In genomic region chr16:22296225-22297113, GRCh38 we compare ENCODE assay signal across 8 cellular contexts. TPM values are rescaled to one million over a fixed set of nuclear protein-coding genes. Genes with fewer than 3 reads are reported as not detected.
DNase-seq lines count a peak whose midpoint lies in the region; ATAC-seq and TF ChIP-seq lines count a peak whose summit lies in the region.

No MANE protein-coding gene starts in this region.

- no peaks in the 10 kb centered on the region for H3K27me3 Mint-ChIP-seq in activated CD8-positive, alpha-beta T cell treated with anti-CD3 and anti-CD28 coated beads for 36 hours

- CTCF ChIA-PET in activated CD8-positive, alpha-beta T cell treated with anti-CD3 and anti-CD28 coated beads for 36 hours (lab: Charles Lee), result interaction anchor here (0.7 to 5.5 kb wide), 16 partner anchors 9 to 295 kb away, joined by 3 to 40 read pairs (median 4); partner anchors contain the start of gene EEF2K

- H3K4me3 ChIP-seq in DND-41 (ENCODE audit: low read depth in 1 of 2, low read length in 2 of 2) (peak overlapping the region; percentile 67 to 73; a peak in 3 of 4 replicates), HUES48 (ENCODE audit: low read depth, low read length) (peak overlapping the region; percentile 86), hepatocyte (peak overlapping the region; percentile 48), skeletal muscle tissue (ENCODE audit: low read length in 3 of 3) (peak overlapping the region; percentile 62 to 87 (median 64))

- H3K4me1 Mint-ChIP-seq in activated CD8-positive, alpha-beta T cell treated with anti-CD3 and anti-CD28 coated beads for 36 hours (ENCODE audit: low read depth), result peaks cover 33% of the 10 kb centered on the region

- H3K79me2 ChIP-seq in DND-41 (ENCODE audit: insufficient read depth, low read length), result peaks cover 42% of the 10 kb centered on the region
- peaks cover 28% of the 10 kb centered on the region for H3K79me2 ChIP-seq in hepatocyte

- H3K27me3 ChIP-seq in DND-41 (ENCODE audit: insufficient read depth, low read length, poor library complexity) (no peaks in the 10 kb centered on the region), HUES48 (ENCODE audit: control insufficient read depth, insufficient read depth, low read length) (no peaks in the 10 kb centered on the region), hepatocyte (no peaks in the 10 kb centered on the region), skeletal muscle tissue (ENCODE audit: control insufficient read depth in 3 of 3, insufficient read depth in 3 of 3, low read length in 3 of 3) (no peaks in the 10 kb centered on the region)

- H4K20me1 ChIP-seq in DND-41 (ENCODE audit: insufficient read depth, low read length) (peaks cover 34% of the 10 kb centered on the region), hepatocyte (ENCODE audit: insufficient read depth, poor library complexity, severe bottlenecking) (peaks cover 22% of the 10 kb centered on the region)

- H3K4me2 ChIP-seq in DND-41 (ENCODE audit: insufficient read depth, low read length), result peak overlapping the region; percentile 71
- H3K4me2 ChIP-seq in hepatocyte, result peak overlapping the region; percentile 75

- POLR2A ChIA-PET in activated CD8-positive, alpha-beta T cell treated with anti-CD3 and anti-CD28 coated beads for 36 hours (lab: Charles Lee), result interaction anchor here (0.6 to 3.8 kb wide), 8 partner anchors 27 to 168 kb away, joined by 3 to 35 read pairs (median 4); partner anchors contain the start of gene EEF2K

- peaks cover 15% of the 10 kb centered on the region; the same call in 1 of the 2 replicates for H3K36me3 ChIP-seq in DND-41 (ENCODE audit: insufficient read depth, low read length)
- peaks cover 2% of the 10 kb centered on the region; the same call in 1 of the 2 replicates for H3K36me3 ChIP-seq in HUES48 (ENCODE audit: control insufficient read depth, insufficient read depth, low read length)
- no peaks in the 10 kb centered on the region for H3K36me3 ChIP-seq in hepatocyte (replicated peaks; ENCODE audit: insufficient read depth, low read depth)
- no peaks in the 10 kb centered on the region for H3K36me3 ChIP-seq in skeletal muscle tissue (ENCODE audit: control insufficient read depth in 3 of 3, insufficient read depth in 3 of 3, low read length in 3 of 3)

- no peak for TF ChIP-seq CTCF in DND-41 (IDR thresholded peaks at IDR 0.05; ENCODE audit: borderline replicate concordance, extremely low read depth, low read length, poor library complexity, severe bottlenecking)
- TF ChIP-seq CTCF in activated CD8-positive, alpha-beta T cell treated with anti-CD3 and anti-CD28 coated beads for 36 hours (IDR thresholded peaks at IDR 0.05), result no peak
- TF ChIP-seq CTCF in hepatocyte (IDR thresholded peaks at IDR 0.05; ENCODE audit: poor library complexity), result no peak

- H3K4me3 Mint-ChIP-seq in activated CD8-positive, alpha-beta T cell treated with anti-CD3 and anti-CD28 coated beads for 36 hours, result peak overlapping the region; percentile 90

- intact Hi-C loops in activated CD8-positive, alpha-beta T cell treated with anti-CD3 and anti-CD28 coated beads for 36 hours (cut with micrococcal nuclease), result loop anchor here (2.0 to 5.0 kb wide), 2 partner anchors 61 to 102 kb away; no protein-coding TSS in a partner anchor

- H3K9me3 Mint-ChIP-seq in activated CD8-positive, alpha-beta T cell treated with anti-CD3 and anti-CD28 coated beads for 36 hours, result no peaks in the 10 kb centered on the region

- H3K27ac ChIP-seq in DND-41 (ENCODE audit: low read length) (peak overlapping the region; percentile 41; the same call in 1 of the 2 replicates), HUES48 (ENCODE audit: low read depth, low read length) (no peak overlapping the region), hepatocyte (peak overlapping the region; percentile 16), skeletal muscle tissue (ENCODE audit: low read depth, low read length) (no peak overlapping the region)

- DNase-seq in DND-41, result no peak
- DNase-seq in activated CD8-positive, alpha-beta T cell treated with anti-CD3 and anti-CD28 coated beads for 36 hours, result no peak
- DNase-seq in hepatocyte (ENCODE audit: low spot score), result no peak
- DNase-seq in HPDE6-E6E7 (ENCODE audit: extremely low spot score), result no peak

- H3K36me3 Mint-ChIP-seq in activated CD8-positive, alpha-beta T cell treated with anti-CD3 and anti-CD28 coated beads for 36 hours (ENCODE audit: low read depth), result peaks cover 25% of the 10 kb centered on the region

- H3K4me1 ChIP-seq in DND-41 (ENCODE audit: insufficient read depth, low read length), result peaks cover 35% of the 10 kb centered on the region
- peaks cover 8% of the 10 kb centered on the region; the same call in 1 of the 2 replicates for H3K4me1 ChIP-seq in HUES48 (ENCODE audit: control insufficient read depth, insufficient read depth, low read length)
- H3K4me1 ChIP-seq in hepatocyte (ENCODE audit: insufficient read depth), result no peaks in the 10 kb centered on the region
- H3K4me1 ChIP-seq in skeletal muscle tissue (ENCODE audit: control insufficient read depth in 3 of 3, insufficient read depth in 3 of 3, low read length in 3 of 3), result peaks cover 20 to 37% (median 22%) of the 10 kb centered on the region in 3 donors

- H3K9me2 ChIP-seq in hepatocyte (replicated peaks; ENCODE audit: insufficient read depth), result no peaks in the 10 kb centered on the region

- ATAC-seq in DND-41 (ENCODE audit: insufficient read depth, low read depth), result no peak
- no peak for ATAC-seq in activated CD8-positive, alpha-beta T cell treated with anti-CD3 and anti-CD28 coated beads for 36 hours
- no peak for ATAC-seq in HG03135 (IDR thresholded peaks at IDR 0.05; ENCODE audit: unreplicated experiment)
- no peak for ATAC-seq in GM21576 (IDR thresholded peaks at IDR 0.05; ENCODE audit: unreplicated experiment)

- H2AFZ ChIP-seq in DND-41 (ENCODE audit: low read depth, low read length) (peak overlapping the region; percentile 76), hepatocyte (peak overlapping the region; percentile 73)

- WGBS in hepatocyte (ENCODE audit: low lambda C conversion rate, missing lambda C conversion rate), result 7% methylated on average over 17 of the region's 17 CpGs

- no peaks in the 10 kb centered on the region for H3K9me3 ChIP-seq in DND-41 (ENCODE audit: insufficient read depth, low read length, severe bottlenecking)
- H3K9me3 ChIP-seq in HUES48 (ENCODE audit: control insufficient read depth, insufficient read depth, low read length), result no peaks in the 10 kb centered on the region
- H3K9me3 ChIP-seq in hepatocyte (ENCODE audit: low read depth), result no peaks in the 10 kb centered on the region
- H3K9me3 ChIP-seq in skeletal muscle tissue (ENCODE audit: control insufficient read depth in 3 of 3, low read length in 3 of 3), result no peaks in the 10 kb centered on the region

- H3K27ac Mint-ChIP-seq in activated CD8-positive, alpha-beta T cell treated with anti-CD3 and anti-CD28 coated beads for 36 hours, result peak overlapping the region; percentile 96

- H3K9ac ChIP-seq in DND-41 (ENCODE audit: low read depth, low read length), result peak overlapping the region; percentile 53
- H3K9ac ChIP-seq in HUES48 (ENCODE audit: low read depth, low read length), result no peak overlapping the region
- H3K9ac ChIP-seq in skeletal muscle tissue (ENCODE audit: low read depth in 1 of 3, low read length in 3 of 3), result peak overlapping the region; percentile 69 to 79 (median 69)

RNA-seq across cellular contexts. Expression of gene POLR3E, which starts 0.7 kb away (rescaled TPM):
- total RNA-seq in activated CD8-positive, alpha-beta T cell treated with anti-CD3 and anti-CD28 coated beads for 36 hours, result 10 to 100 TPM; 66.9 to 67.9 TPM
- 31.5 and 62.5 TPM in 2 replicates for total RNA-seq in hepatocyte
- polyA plus RNA-seq in hepatocyte, result 23.5 and 26.9 TPM in 2 replicates
- 22.4 TPM for total RNA-seq in skeletal muscle tissue

Comparison
In these comparisons a context has a peak if more than half of its experiments do, and no peak if none do; other contexts are left out.
1. H3K27ac ChIP-seq: peak in DND-41 (single experiment) and hepatocyte (single experiment); none in HUES48 (single experiment) and skeletal muscle tissue (single experiment).
2. Peak in every context shown above with its lines, with median percentiles within 50 percentile points of each other: H3K4me3 ChIP-seq.